In the genomic region with DNA sequence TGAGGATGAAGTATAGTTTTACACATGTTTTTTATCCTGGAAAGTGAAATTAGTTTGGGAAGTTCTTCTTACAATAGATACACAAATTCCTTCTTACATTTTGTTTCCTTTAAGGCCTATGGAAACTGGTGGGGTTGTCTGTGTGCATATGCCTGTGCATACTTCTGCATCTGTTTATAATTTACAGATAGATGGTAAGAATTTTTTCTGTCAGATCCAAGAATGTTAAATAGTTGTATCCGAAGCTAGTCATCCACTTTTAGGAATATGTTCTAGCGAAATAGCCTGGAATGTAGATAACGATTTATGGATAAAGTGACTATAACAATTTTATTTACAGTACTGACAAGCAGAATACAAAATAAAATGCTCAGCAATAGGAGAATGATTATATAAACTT, we compare ENCODE assay signal across 26 cellular contexts.
"Had no signal": no experiment of that assay in that cellular context is flagged by ENCODE, and none has a peak within 500 bp of the region (broad histone marks: within the 10 kb centered on the region; RNA-seq: fewer than 3 reads in every experiment).

No MANE protein-coding gene starts in this region.

- H3K36me3 Mint-ChIP-seq: activated CD8-positive, alpha-beta memory T cell treated with anti-CD3 and anti-CD28 coated beads, Interleukin-2, amount 10 ng/mL, durations not matched to agents 7 days and 5 days; activated naive CD8-positive, alpha-beta T cell; brain; naive thymus-derived CD4-positive, alpha-beta T cell; stimulated activated naive B cell treated with anti-CD40 and anti-IgM and Interleukin-4, amounts not matched to agents 10 μg/mL and 1 μg/mL and 100 μg/mL, for 72 hours had no signal

- H3K4me3 Mint-ChIP-seq: activated B cell treated with CpG ODN at 0.5 μM for 24 hours; activated CD8-positive, alpha-beta memory T cell treated with anti-CD3 and anti-CD28 coated beads, Interleukin-2, amount 10 ng/mL, durations not matched to agents 7 days and 5 days; activated CD8-positive, alpha-beta T cell treated with anti-CD3 and anti-CD28 coated beads, Interleukin-2, amount 10 ng/mL, durations not matched to agents 7 days and 5 days; activated naive CD8-positive, alpha-beta T cell; brain; dendritic cell treated with granulocyte-macrophage colony-stimulating factor and Interleukin-4, amounts not matched to agents 40 ng/mL and 50 ng/mL, for 4 days; endodermal cell; naive thymus-derived CD4-positive, alpha-beta T cell; neural crest cell; stimulated activated naive B cell treated with anti-CD40 and anti-IgM and Interleukin-4, amounts not matched to agents 10 μg/mL and 1 μg/mL and 100 μg/mL, for 72 hours; T-helper 17 cell had no signal

- H3K27ac ChIP-seq: adrenal gland, cardiac muscle cell, stomach, thyroid gland, upper lobe of left lung had no signal

- H3K27me3 Mint-ChIP-seq: activated B cell treated with CpG ODN at 0.5 μM for 24 hours; brain; dendritic cell treated with granulocyte-macrophage colony-stimulating factor and Interleukin-4, amounts not matched to agents 40 ng/mL and 50 ng/mL, for 4 days; stimulated activated naive B cell treated with anti-CD40 and anti-IgM and Interleukin-4, amounts not matched to agents 10 μg/mL and 1 μg/mL and 100 μg/mL, for 72 hours had no signal

- H3K9me3 ChIP-seq: adrenal gland, gastrocnemius medialis, stomach, thyroid gland, upper lobe of left lung had no signal

- H3K4me1 Mint-ChIP-seq: activated B cell treated with CpG ODN at 0.5 μM for 24 hours; activated CD8-positive, alpha-beta memory T cell treated with anti-CD3 and anti-CD28 coated beads, Interleukin-2, amount 10 ng/mL, durations not matched to agents 7 days and 5 days; stimulated activated naive B cell treated with anti-CD40 and anti-IgM and Interleukin-4, amounts not matched to agents 10 μg/mL and 1 μg/mL and 100 μg/mL, for 72 hours; T-helper 17 cell had no signal

- H3K27me3 ChIP-seq: adrenal gland, cardiac muscle cell, gastrocnemius medialis, stomach, thyroid gland, upper lobe of left lung had no signal

- H3K27ac Mint-ChIP-seq: activated B cell treated with CpG ODN at 0.5 μM for 24 hours; activated CD8-positive, alpha-beta memory T cell treated with anti-CD3 and anti-CD28 coated beads, Interleukin-2, amount 10 ng/mL, durations not matched to agents 7 days and 5 days; activated CD8-positive, alpha-beta T cell treated with anti-CD3 and anti-CD28 coated beads, Interleukin-2, amount 10 ng/mL, durations not matched to agents 7 days and 5 days; activated naive CD8-positive, alpha-beta T cell; brain; dendritic cell treated with granulocyte-macrophage colony-stimulating factor and Interleukin-4, amounts not matched to agents 40 ng/mL and 50 ng/mL, for 4 days; endodermal cell; naive thymus-derived CD4-positive, alpha-beta T cell; stimulated activated naive B cell treated with anti-CD40 and anti-IgM and Interleukin-4, amounts not matched to agents 10 μg/mL and 1 μg/mL and 100 μg/mL, for 72 hours; T-helper 17 cell had no signal

- H3K4me3 ChIP-seq: adrenal gland, cardiac muscle cell, gastrocnemius medialis, stomach, thyroid gland, upper lobe of left lung had no signal

- H3K9me3 Mint-ChIP-seq: activated B cell treated with CpG ODN at 0.5 μM for 24 hours; dendritic cell treated with granulocyte-macrophage colony-stimulating factor and Interleukin-4, amounts not matched to agents 40 ng/mL and 50 ng/mL, for 4 days; endodermal cell; neural crest cell; stimulated activated naive B cell treated with anti-CD40 and anti-IgM and Interleukin-4, amounts not matched to agents 10 μg/mL and 1 μg/mL and 100 μg/mL, for 72 hours had no signal

- DNase-seq: activated B cell treated with CpG ODN at 0.5 μM for 24 hours; activated CD8-positive, alpha-beta memory T cell treated with anti-CD3 and anti-CD28 coated beads, Interleukin-2, amount 10 ng/mL, durations not matched to agents 7 days and 5 days; activated CD8-positive, alpha-beta T cell treated with anti-CD3 and anti-CD28 coated beads, Interleukin-2, amount 10 ng/mL, durations not matched to agents 7 days and 5 days; activated effector memory CD4-positive, alpha-beta T cell treated with Interleukin-2 at 50 U/mL for 16 hours; activated naive CD4-positive, alpha-beta T cell treated with Interleukin-2 at 50 U/mL for 16 hours; cerebellar nuclear complex; endodermal cell; glutamatergic neuron; mammary epithelial cell; midbrain; naive thymus-derived CD4-positive, alpha-beta T cell; occipital lobe; stimulated activated CD4-positive, alpha-beta T cell treated with anti-CD3 and anti-CD28 coated beads, Interleukin-15, amount 100 ng/mL, for 24 hours; stimulated activated CD4-positive, alpha-beta T cell treated with anti-CD3 and anti-CD28 coated beads, Interleukin-2, amount 100 ng/mL, for 24 hours; stimulated activated naive B cell treated with anti-CD40 and anti-IgM and Interleukin-4, amounts not matched to agents 10 μg/mL and 1 μg/mL and 100 μg/mL, for 72 hours; T-helper 17 cell; thyroid gland; upper lobe of left lung had no signal

- H3K36me3 ChIP-seq: adrenal gland, cardiac muscle cell, gastrocnemius medialis, stomach, thyroid gland, upper lobe of left lung had no signal

- H3K4me1 ChIP-seq: thyroid gland had no signal
